ENCODE assay signal across 8 cellular contexts in genomic region chr15:75648156-75649000, GRCh38. TPM values are rescaled to one million over a fixed set of nuclear protein-coding genes. Genes with fewer than 3 reads are reported as not detected.
DNase-seq lines count a peak whose midpoint lies in the region; TF ChIP-seq lines count a peak whose summit lies in the region.

No MANE protein-coding gene starts in this region.

- H3K36me3 Mint-ChIP-seq in brain: no peaks in the 10 kb centered on the region

- H3K27ac Mint-ChIP-seq in brain: peak overlapping the region; percentile 76 to 93 (median 90)

- WGBS in spleen, 5 donors: 15 to 38% (median 18%) methylated on average over 19 to 34 of the region's 34 CpGs

- peaks cover 0 to 28% (median 5%) of the 10 kb centered on the region in 7 donors for H3K27me3 ChIP-seq in spleen (replicated peaks in 1 of 7)

- H3K27me3 Mint-ChIP-seq in brain: peaks cover 7% of the 10 kb centered on the region

- DNase-seq in AG20443 (ENCODE audit: low spot score) (peak; percentile 57), HuH-7 (ENCODE audit: low spot score) (peak; percentile 73), inferior parietal cortex (ENCODE audit: extremely low spot score) (peak; percentile 15), spleen (no peak), COLO829 (ENCODE audit: low spot score) (no peak), UCSD-AML1 (lab: John Stamatoyannopoulos, UW; ENCODE audit: unreplicated experiment) (no peak), NCI-H2196 treated with DMSO at 0.1 percent for 48 hours (lab: John Stamatoyannopoulos, UW; ENCODE audit: unreplicated experiment) (no peak)

- no peaks in the 10 kb centered on the region for H3K9me3 ChIP-seq in spleen

- intact Hi-C loops in spleen (cut with DNase I; ENCODE audit: low total_unique reads): no loop called here

- peak overlapping the region; percentile 70 to 95 (median 74) for H3K4me3 ChIP-seq in spleen

- no peaks in the 10 kb centered on the region for H3K9me3 Mint-ChIP-seq in brain

- TF ChIP-seq POLR2A in spleen (IDR thresholded peaks at IDR 0.05): no peak

- H3K4me1 Mint-ChIP-seq in brain: peaks cover 63% of the 10 kb centered on the region

- peaks cover 38 to 77% (median 62%) of the 10 kb centered on the region in 6 donors for H3K4me1 ChIP-seq in spleen

- H3K4me3 Mint-ChIP-seq in brain: peak overlapping the region; percentile 85 to 94 (median 92)

- peaks cover 0 to 9% (median 0%) of the 10 kb centered on the region in 6 donors for H3K36me3 ChIP-seq in spleen

- H3K27ac ChIP-seq in spleen: peak overlapping the region; percentile 79 to 93 (median 88)

- TF ChIP-seq CTCF in brain (conservative IDR thresholded peaks at IDR 0.05): no peak
- peak in 1 of 11 experiments; percentile 3 for TF ChIP-seq CTCF in spleen (IDR thresholded peaks at IDR 0.05 in 8 of 11, conservative IDR thresholded peaks at IDR 0.05 in 3 of 11)

RNA-seq across cellular contexts. Expression of gene SNX33, which starts 0.7 kb away (rescaled TPM):
- 4.3 TPM for polyA plus RNA-seq in brain (ENCODE audit: insufficient read depth, low read depth, low replicate concordance)
- total RNA-seq in spleen: 10 to 100 TPM; 10.4 to 22.8 (median 18.3) TPM
- polyA plus RNA-seq in spleen: 1 to 10 TPM; 4.3 to 7.8 (median 6.3) TPM

RNA-seq across cellular contexts. Expression of gene IMP3, which starts 8.4 kb away (rescaled TPM):
- 48.7 TPM for polyA plus RNA-seq in brain (ENCODE audit: insufficient read depth, low read depth, low replicate concordance)
- 100 to 1,000 TPM in 3 of 7 donors, 10 to 100 TPM in 4; 51.3 to 177 (median 67.6) TPM for total RNA-seq in spleen
- 100 to 1,000 TPM; 100 to 128 (median 107) TPM for polyA plus RNA-seq in spleen

RNA-seq across cellular contexts. Expression of gene SNUPN, which starts 22.9 kb away (rescaled TPM):
- polyA plus RNA-seq in brain (ENCODE audit: insufficient read depth, low read depth, low replicate concordance) (21.8 TPM), spleen (10 to 100 TPM; 16.8 to 24.7 (median 21.3) TPM)
- 10 to 100 TPM; 16.9 to 26.3 (median 22.8) TPM for total RNA-seq in spleen

Comparison
In these comparisons a context has a peak if more than half of its experiments do, and no peak if none do; other contexts are left out.
1. DNase-seq: peak in AG20443 (single experiment), HuH-7 (single experiment) and inferior parietal cortex (single experiment); none in spleen (single experiment), COLO829 (single experiment), UCSD-AML1 (single experiment) and NCI-H2196 treated with DMSO at 0.1 percent for 48 hours (single experiment).